In genomic region chr2:218983263-218983970, GRCh38 we compare ENCODE assay signal across 15 cellular contexts. TPM values are rescaled to one million over a fixed set of nuclear protein-coding genes. Genes with fewer than 3 reads are reported as not detected.
DNase-seq lines count a peak whose midpoint lies in the region; ATAC-seq and TF ChIP-seq lines count a peak whose summit lies in the region.
"Had no signal": no experiment of that assay in that cellular context is flagged by ENCODE, and none has a peak within 500 bp of the region (broad histone marks: within the 10 kb centered on the region; RNA-seq: fewer than 3 reads in every experiment).

No MANE protein-coding gene starts in this region.

- peaks cover 12% of the 10 kb centered on the region for H3K4me1 Mint-ChIP-seq in activated CD4-positive, alpha-beta T cell treated with anti-CD3 and anti-CD28 coated beads, Interleukin-2, amount 10 ng/mL, durations not matched to agents 24 days and 14 days
- peaks cover 28% of the 10 kb centered on the region for H3K4me1 Mint-ChIP-seq in activated CD4-positive, alpha-beta T cell treated with anti-CD3 and anti-CD28 coated beads for 36 hours
- peaks cover 8% of the 10 kb centered on the region for H3K4me1 Mint-ChIP-seq in progenitor cell of endocrine pancreas (ENCODE audit: low read depth)

- no peaks in the 10 kb centered on the region for H3K4me1 ChIP-seq in endocrine pancreas (ENCODE audit: control insufficient read depth, insufficient read depth, low read length)
- H3K4me1 ChIP-seq: SJCRH30 had no signal

- peaks cover 77% of the 10 kb centered on the region for H3K27me3 Mint-ChIP-seq in activated CD4-positive, alpha-beta T cell treated with anti-CD3 and anti-CD28 coated beads, Interleukin-2, amount 10 ng/mL, durations not matched to agents 24 days and 14 days
- peaks cover 60% of the 10 kb centered on the region for H3K27me3 Mint-ChIP-seq in activated CD4-positive, alpha-beta T cell treated with anti-CD3 and anti-CD28 coated beads for 36 hours
- peaks cover 87% of the 10 kb centered on the region for H3K27me3 Mint-ChIP-seq in progenitor cell of endocrine pancreas

- H3K9me3 ChIP-seq in endocrine pancreas (ENCODE audit: control insufficient read depth, low read length): no peaks in the 10 kb centered on the region
- H3K9me3 ChIP-seq: gastroesophageal sphincter, SJCRH30 had no signal

- no peak for ATAC-seq in activated CD4-positive, alpha-beta T cell treated with anti-CD3 and anti-CD28 coated beads for 36 hours
- ATAC-seq in HG02623 (IDR thresholded peaks at IDR 0.05; ENCODE audit: unreplicated experiment): no peak
- ATAC-seq: gastroesophageal sphincter had no signal

- peak overlapping the region; percentile 60 for H3K27ac Mint-ChIP-seq in activated CD4-positive, alpha-beta T cell treated with anti-CD3 and anti-CD28 coated beads, Interleukin-2, amount 10 ng/mL, durations not matched to agents 24 days and 14 days
- no peak overlapping the region for H3K27ac Mint-ChIP-seq in activated CD4-positive, alpha-beta T cell treated with anti-CD3 and anti-CD28 coated beads for 36 hours
- no peak overlapping the region for H3K27ac Mint-ChIP-seq in progenitor cell of endocrine pancreas
- H3K27ac Mint-ChIP-seq: activated naive CD4-positive, alpha-beta T cell treated with anti-CD3 and anti-CD28 coated beads for 36 hours had no signal

- POLR2A ChIA-PET in activated CD4-positive, alpha-beta T cell treated with anti-CD3 and anti-CD28 coated beads for 36 hours (lab: Charles Lee): no interaction called here

- intact Hi-C loops in activated CD4-positive, alpha-beta T cell treated with anti-CD3 and anti-CD28 coated beads, Interleukin-2, amount 10 ng/mL, durations not matched to agents 24 days and 14 days (cut with micrococcal nuclease): loop anchor here (2.0 to 10.0 kb wide), 3 partner anchors 23 to 511 kb away; partner anchors contain the start of gene GMPPA
- intact Hi-C loops in activated CD4-positive, alpha-beta T cell treated with anti-CD3 and anti-CD28 coated beads for 36 hours (cut with DNase I, micrococcal nuclease): loop anchor here (5.0 to 10.0 kb wide), 3 partner anchors 111 to 321 kb away; partner anchors contain the start of gene PTPRN (in 1 of the 2)

- H3K9me3 Mint-ChIP-seq in activated CD4-positive, alpha-beta T cell treated with anti-CD3 and anti-CD28 coated beads, Interleukin-2, amount 10 ng/mL, durations not matched to agents 24 days and 14 days: no peaks in the 10 kb centered on the region
- H3K9me3 Mint-ChIP-seq in activated CD4-positive, alpha-beta T cell treated with anti-CD3 and anti-CD28 coated beads for 36 hours (ENCODE audit: low read depth): no peaks in the 10 kb centered on the region
- no peaks in the 10 kb centered on the region for H3K9me3 Mint-ChIP-seq in progenitor cell of endocrine pancreas (ENCODE audit: low read depth)
- H3K9me3 Mint-ChIP-seq: activated naive CD4-positive, alpha-beta T cell treated with anti-CD3 and anti-CD28 coated beads for 36 hours had no signal

- H3K27me3 ChIP-seq in endocrine pancreas (ENCODE audit: control insufficient read depth, insufficient read depth, low read length): no peaks in the 10 kb centered on the region
- H3K27me3 ChIP-seq: SJCRH30 had no signal

- DNase-seq in activated CD4-positive, alpha-beta T cell treated with anti-CD3 and anti-CD28 coated beads, Interleukin-2, amount 10 ng/mL, durations not matched to agents 24 days and 14 days: no peak
- DNase-seq in activated CD4-positive, alpha-beta T cell treated with anti-CD3 and anti-CD28 coated beads for 36 hours: no peak
- DNase-seq in HT-29 (ENCODE audit: low spot score) (peak; percentile 17), progenitor cell of endocrine pancreas (ENCODE audit: low spot score, unreplicated experiment) (no peak), NCI-H2196 treated with DMSO at 0.1 percent for 48 hours (lab: John Stamatoyannopoulos, UW; ENCODE audit: unreplicated experiment) (no peak), globus pallidus (ENCODE audit: low spot score) (no peak)
- DNase-seq: activated naive CD4-positive, alpha-beta T cell treated with anti-CD3 and anti-CD28 coated beads for 36 hours; DMS153; midbrain; NCI-H2081 treated with DMSO at 0.1 percent for 48 hours; SJCRH30; substantia nigra had no signal

- H3K36me3 ChIP-seq in endocrine pancreas (ENCODE audit: control insufficient read depth, insufficient read depth, low read length): no peaks in the 10 kb centered on the region
- H3K36me3 ChIP-seq: gastroesophageal sphincter, SJCRH30 had no signal

- no peak overlapping the region for H3K4me3 ChIP-seq in endocrine pancreas (ENCODE audit: control insufficient read depth, insufficient read depth, low read length)
- H3K4me3 ChIP-seq: SJCRH30 had no signal

- TF ChIP-seq CTCF in progenitor cell of endocrine pancreas (IDR thresholded peaks at IDR 0.05; ENCODE audit: unreplicated experiment): no peak

- H3K36me3 Mint-ChIP-seq in activated CD4-positive, alpha-beta T cell treated with anti-CD3 and anti-CD28 coated beads, Interleukin-2, amount 10 ng/mL, durations not matched to agents 24 days and 14 days (ENCODE audit: low read depth): peaks cover 3% of the 10 kb centered on the region
- no peaks in the 10 kb centered on the region for H3K36me3 Mint-ChIP-seq in activated CD4-positive, alpha-beta T cell treated with anti-CD3 and anti-CD28 coated beads for 36 hours (ENCODE audit: low read depth)
- no peaks in the 10 kb centered on the region for H3K36me3 Mint-ChIP-seq in progenitor cell of endocrine pancreas (ENCODE audit: insufficient read depth)

- no peak overlapping the region for H3K4me3 Mint-ChIP-seq in activated CD4-positive, alpha-beta T cell treated with anti-CD3 and anti-CD28 coated beads, Interleukin-2, amount 10 ng/mL, durations not matched to agents 24 days and 14 days
- H3K4me3 Mint-ChIP-seq in activated CD4-positive, alpha-beta T cell treated with anti-CD3 and anti-CD28 coated beads for 36 hours: no peak overlapping the region
- H3K4me3 Mint-ChIP-seq in progenitor cell of endocrine pancreas (ENCODE audit: low read depth): peak overlapping the region; percentile 50

- H3K9ac ChIP-seq in endocrine pancreas (ENCODE audit: control insufficient read depth, insufficient read depth, low read length): peak overlapping the region; percentile 1

- CTCF ChIA-PET in activated CD4-positive, alpha-beta T cell treated with anti-CD3 and anti-CD28 coated beads for 36 hours (lab: Charles Lee): interaction anchor here (0.7 to 5.7 kb wide), 7 partner anchors 13 to 569 kb away, joined by 3 to 70 read pairs (median 4); no protein-coding TSS in a partner anchor

RNA-seq across cellular contexts. Expression of gene FEV, which starts 1.6 kb away (rescaled TPM):
- not detected in 2 replicates for total RNA-seq in activated CD4-positive, alpha-beta T cell treated with anti-CD3 and anti-CD28 coated beads, Interleukin-2, amount 10 ng/mL, durations not matched to agents 24 days and 14 days
- not detected for total RNA-seq in activated CD4-positive, alpha-beta T cell treated with anti-CD3 and anti-CD28 coated beads for 36 hours
- not detected in 2 replicates for total RNA-seq in HT-29 (2014; rRNA removed; shearing (Covaris generic))
- total RNA-seq in progenitor cell of endocrine pancreas: 13.5 and 15.6 TPM in 2 replicates
- total RNA-seq: activated naive CD4-positive, alpha-beta T cell treated with anti-CD3 and anti-CD28 coated beads for 36 hours; gastroesophageal sphincter; SJCRH30 had no signal

RNA-seq across cellular contexts. Expression of gene CRYBA2, which starts 9.8 kb away (rescaled TPM):
- total RNA-seq in activated CD4-positive, alpha-beta T cell treated with anti-CD3 and anti-CD28 coated beads, Interleukin-2, amount 10 ng/mL, durations not matched to agents 24 days and 14 days: not detected in 2 replicates
- total RNA-seq in activated CD4-positive, alpha-beta T cell treated with anti-CD3 and anti-CD28 coated beads for 36 hours: not detected
- not detected in 2 replicates for total RNA-seq in HT-29 (2014; rRNA removed; shearing (Covaris generic))
- total RNA-seq in progenitor cell of endocrine pancreas: 24.4 and 30.1 TPM in 2 replicates
- total RNA-seq: activated naive CD4-positive, alpha-beta T cell treated with anti-CD3 and anti-CD28 coated beads for 36 hours; gastroesophageal sphincter; SJCRH30 had no signal

RNA-seq across cellular contexts. Expression of gene CDK5R2, which starts 24.0 kb away (rescaled TPM):
- total RNA-seq in activated CD4-positive, alpha-beta T cell treated with anti-CD3 and anti-CD28 coated beads, Interleukin-2, amount 10 ng/mL, durations not matched to agents 24 days and 14 days: not detected in 2 replicates
- not detected for total RNA-seq in activated CD4-positive, alpha-beta T cell treated with anti-CD3 and anti-CD28 coated beads for 36 hours
- not detected in 2 replicates for total RNA-seq in HT-29 (2014; rRNA removed; shearing (Covaris generic))
- 5.1 and 6.2 TPM in 2 replicates for total RNA-seq in progenitor cell of endocrine pancreas
- total RNA-seq: activated naive CD4-positive, alpha-beta T cell treated with anti-CD3 and anti-CD28 coated beads for 36 hours had no signal

RNA-seq across cellular contexts. Expression of gene CFAP65, which starts 57.9 kb away (rescaled TPM):
- total RNA-seq in activated CD4-positive, alpha-beta T cell treated with anti-CD3 and anti-CD28 coated beads, Interleukin-2, amount 10 ng/mL, durations not matched to agents 24 days and 14 days: not detected in 2 replicates
- not detected for total RNA-seq in activated CD4-positive, alpha-beta T cell treated with anti-CD3 and anti-CD28 coated beads for 36 hours
- total RNA-seq in HT-29 (2014; rRNA removed; shearing (Covaris generic)): not detected in 2 replicates
- total RNA-seq in progenitor cell of endocrine pancreas: 0.65 and 0.67 TPM in 2 replicates
- total RNA-seq: activated naive CD4-positive, alpha-beta T cell treated with anti-CD3 and anti-CD28 coated beads for 36 hours; gastroesophageal sphincter; SJCRH30 had no signal

Comparison
In these comparisons a context has a peak if more than half of its experiments do, and no peak if none do; other contexts are left out.
1. RNA of gene FEV, which starts 1.6 kb away (total RNA-seq): 13.5 to 15.6 TPM in progenitor cell of endocrine pancreas; not detected in activated CD4-positive, alpha-beta T cell treated with anti-CD3 and anti-CD28 coated beads, Interleukin-2, amount 10 ng/mL, durations not matched to agents 24 days and 14 days, not detected in activated CD4-positive, alpha-beta T cell treated with anti-CD3 and anti-CD28 coated beads for 36 hours and not detected in HT-29; every median in the first group is over 10 times any median in the second.
2. RNA of gene CRYBA2, which starts 9.8 kb away (total RNA-seq): 24.4 to 30.1 TPM in progenitor cell of endocrine pancreas; not detected in activated CD4-positive, alpha-beta T cell treated with anti-CD3 and anti-CD28 coated beads, Interleukin-2, amount 10 ng/mL, durations not matched to agents 24 days and 14 days, not detected in activated CD4-positive, alpha-beta T cell treated with anti-CD3 and anti-CD28 coated beads for 36 hours and not detected in HT-29; every median in the first group is over 10 times any median in the second.